ENCODE assay signal across 9 cellular contexts in the genomic region with DNA sequence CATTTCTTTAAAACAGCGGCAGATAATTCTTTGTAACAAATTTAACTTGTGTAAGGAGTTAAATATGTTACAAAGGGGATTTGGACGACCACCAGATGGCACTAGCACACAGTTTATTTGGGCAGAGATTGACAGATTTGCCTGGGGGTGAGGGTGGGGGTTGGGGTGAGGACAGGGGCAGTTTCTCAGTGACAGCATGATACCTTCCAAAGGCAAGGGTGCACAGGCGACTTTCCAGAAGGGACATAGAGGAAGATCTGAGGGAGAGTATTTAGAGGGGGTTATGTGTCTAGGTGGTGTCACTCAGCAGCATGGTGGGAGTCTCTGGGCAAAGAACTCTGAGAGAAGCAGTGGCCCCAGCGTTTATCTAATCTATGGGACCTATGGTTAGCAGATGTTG. TPM values are rescaled to one million over a fixed set of nuclear protein-coding genes. Genes with fewer than 3 reads are reported as not detected.
A peak's percentile ranks its signal among the peaks of the same experiment; 100 is the strongest.
DNase-seq lines count a peak whose midpoint lies in the region; ATAC-seq and TF ChIP-seq lines count a peak whose summit lies in the region.
"Had no signal": no experiment of that assay in that cellular context is flagged by ENCODE, and none has a peak within 500 bp of the region (broad histone marks: within the 10 kb centered on the region; RNA-seq: fewer than 3 reads in every experiment).

No MANE protein-coding gene starts in this region.

- no peaks in the 10 kb centered on the region for H3K9me3 ChIP-seq in neural cell (ENCODE audit: low read length)
- H3K9me3 ChIP-seq in upper lobe of left lung, result no peaks in the 10 kb centered on the region

- peak; percentile 69 for TF ChIP-seq RAD21 in neural cell (conservative IDR thresholded peaks at IDR 0.05)

- no peak for TF ChIP-seq POLR2A in upper lobe of left lung (IDR thresholded peaks at IDR 0.05)

- H3K4me1 Mint-ChIP-seq in activated CD4-positive, alpha-beta memory T cell treated with anti-CD3 and anti-CD28 coated beads for 36 hours (ENCODE audit: low read depth), result peaks cover 1% of the 10 kb centered on the region

- intact Hi-C loops in activated CD4-positive, alpha-beta memory T cell treated with anti-CD3 and anti-CD28 coated beads for 36 hours (cut with micrococcal nuclease), result loop anchor here (1.0 to 2.0 kb wide), 4 partner anchors 9 to 196 kb away; partner anchors contain the start of gene TMA16

- POLR2A ChIA-PET in activated CD4-positive, alpha-beta memory T cell treated with anti-CD3 and anti-CD28 coated beads for 36 hours (lab: Charles Lee), result no interaction called here

- CTCF ChIA-PET in activated CD4-positive, alpha-beta memory T cell treated with anti-CD3 and anti-CD28 coated beads for 36 hours (lab: Charles Lee), result interaction anchor here (2.5 to 4.0 kb wide), 3 partner anchors 58 to 66 kb away, joined by 16 to 34 read pairs (median 25); no protein-coding TSS in a partner anchor

- no peak overlapping the region for H3K9ac ChIP-seq in neural cell (ENCODE audit: low read length)

- H3K9me2 ChIP-seq in neural cell (ENCODE audit: insufficient read depth, low read length), result no peaks in the 10 kb centered on the region

- DNase-seq in COR-L47 (lab: John Stamatoyannopoulos, UW) (peak; percentile 45), NCI-H1694 (lab: John Stamatoyannopoulos, UW) (peak; percentile 23), epithelial cell of esophagus (ENCODE audit: low read depth) (peak; percentile 55), upper lobe of left lung (no peak), cortex of kidney (lab: John Stamatoyannopoulos, UW) (no peak)
- peak; percentile 60 for DNase-seq in activated CD4-positive, alpha-beta memory T cell treated with anti-CD3 and anti-CD28 coated beads for 36 hours

- no peak overlapping the region for H3K4me2 ChIP-seq in neural cell (ENCODE audit: low read length)

- H3K27me3 Mint-ChIP-seq in activated CD4-positive, alpha-beta memory T cell treated with anti-CD3 and anti-CD28 coated beads for 36 hours, result peaks cover 4% of the 10 kb centered on the region

- no peak overlapping the region for H2AFZ ChIP-seq in neural cell (ENCODE audit: low read depth, low read length)

- 17 to 23% methylated on average over 4 of the region's 4 CpGs for whole genome bisulfite sequencing in upper lobe of left lung, 2 donors

- H4K20me1 ChIP-seq in neural cell (ENCODE audit: insufficient read depth), result no peaks in the 10 kb centered on the region

- ATAC-seq in GM19463 (IDR thresholded peaks at IDR 0.05; ENCODE audit: unreplicated experiment) (peak; percentile 52), upper lobe of left lung (ENCODE audit: low FRiP score in 2 of 2) (peak in 1 of 2 donors; percentile 58)

- H3K4me1 ChIP-seq in upper lobe of left lung, result no peaks in the 10 kb centered on the region

- H3K36me3 ChIP-seq in neural cell (ENCODE audit: insufficient read depth, low read length) (no peaks in the 10 kb centered on the region), upper lobe of left lung (no peaks in the 10 kb centered on the region)

- no peaks in the 10 kb centered on the region for H3K9me3 Mint-ChIP-seq in activated CD4-positive, alpha-beta memory T cell treated with anti-CD3 and anti-CD28 coated beads for 36 hours

- no peak overlapping the region for H3K4me3 Mint-ChIP-seq in activated CD4-positive, alpha-beta memory T cell treated with anti-CD3 and anti-CD28 coated beads for 36 hours

- TF ChIP-seq CTCF in epithelial cell of esophagus (IDR thresholded peaks at IDR 0.05; ENCODE audit: insufficient read depth, low read depth, low read length, missing control alignments), result peak; percentile 31
- peak; percentile 70 for TF ChIP-seq CTCF in neural cell (IDR thresholded peaks at IDR 0.05; ENCODE audit: poor library complexity, severe bottlenecking)
- TF ChIP-seq CTCF in upper lobe of left lung (IDR thresholded peaks at IDR 0.05), result peak in 5 of 6 experiments; percentile 28 to 53 (median 36)

- H3K27ac ChIP-seq in neural cell (ENCODE audit: low read length) (no peak overlapping the region), upper lobe of left lung (no peak overlapping the region)

- TF ChIP-seq EP300 in neural cell (conservative IDR thresholded peaks at IDR 0.05; ENCODE audit: poor library complexity, severe bottlenecking) (no peak), upper lobe of left lung (IDR thresholded peaks at IDR 0.05) (no peak)

- no peak overlapping the region for H3K27ac Mint-ChIP-seq in activated CD4-positive, alpha-beta memory T cell treated with anti-CD3 and anti-CD28 coated beads for 36 hours

- H3K27me3 ChIP-seq in neural cell (ENCODE audit: insufficient read depth, low read depth, low read length), result no peaks in the 10 kb centered on the region
- no peaks in the 10 kb centered on the region for H3K27me3 ChIP-seq in upper lobe of left lung

- H3K4me3 ChIP-seq in epithelial cell of esophagus (ENCODE audit: low read length) (no peak overlapping the region), neural cell (ENCODE audit: low read length) (no peak overlapping the region), upper lobe of left lung (no peak overlapping the region)

- H3F3A ChIP-seq in neural cell (ENCODE audit: insufficient read depth, low read length, poor library complexity, severe bottlenecking), result no peaks in the 10 kb centered on the region

- no peaks in the 10 kb centered on the region for H3K79me2 ChIP-seq in neural cell (replicated peaks; ENCODE audit: insufficient read depth, low read length)

- H3K36me3 Mint-ChIP-seq in activated CD4-positive, alpha-beta memory T cell treated with anti-CD3 and anti-CD28 coated beads for 36 hours, result no peaks in the 10 kb centered on the region

TF ChIP-seq in neural cell, 6 proteins besides CTCF, POLR2A, EP300 and RAD21:
- TF ChIP-seq SMC3 (conservative IDR thresholded peaks at IDR 0.05; ENCODE audit: poor library complexity), result peak; percentile 77
- TF ChIP-seq, protein P1, sequence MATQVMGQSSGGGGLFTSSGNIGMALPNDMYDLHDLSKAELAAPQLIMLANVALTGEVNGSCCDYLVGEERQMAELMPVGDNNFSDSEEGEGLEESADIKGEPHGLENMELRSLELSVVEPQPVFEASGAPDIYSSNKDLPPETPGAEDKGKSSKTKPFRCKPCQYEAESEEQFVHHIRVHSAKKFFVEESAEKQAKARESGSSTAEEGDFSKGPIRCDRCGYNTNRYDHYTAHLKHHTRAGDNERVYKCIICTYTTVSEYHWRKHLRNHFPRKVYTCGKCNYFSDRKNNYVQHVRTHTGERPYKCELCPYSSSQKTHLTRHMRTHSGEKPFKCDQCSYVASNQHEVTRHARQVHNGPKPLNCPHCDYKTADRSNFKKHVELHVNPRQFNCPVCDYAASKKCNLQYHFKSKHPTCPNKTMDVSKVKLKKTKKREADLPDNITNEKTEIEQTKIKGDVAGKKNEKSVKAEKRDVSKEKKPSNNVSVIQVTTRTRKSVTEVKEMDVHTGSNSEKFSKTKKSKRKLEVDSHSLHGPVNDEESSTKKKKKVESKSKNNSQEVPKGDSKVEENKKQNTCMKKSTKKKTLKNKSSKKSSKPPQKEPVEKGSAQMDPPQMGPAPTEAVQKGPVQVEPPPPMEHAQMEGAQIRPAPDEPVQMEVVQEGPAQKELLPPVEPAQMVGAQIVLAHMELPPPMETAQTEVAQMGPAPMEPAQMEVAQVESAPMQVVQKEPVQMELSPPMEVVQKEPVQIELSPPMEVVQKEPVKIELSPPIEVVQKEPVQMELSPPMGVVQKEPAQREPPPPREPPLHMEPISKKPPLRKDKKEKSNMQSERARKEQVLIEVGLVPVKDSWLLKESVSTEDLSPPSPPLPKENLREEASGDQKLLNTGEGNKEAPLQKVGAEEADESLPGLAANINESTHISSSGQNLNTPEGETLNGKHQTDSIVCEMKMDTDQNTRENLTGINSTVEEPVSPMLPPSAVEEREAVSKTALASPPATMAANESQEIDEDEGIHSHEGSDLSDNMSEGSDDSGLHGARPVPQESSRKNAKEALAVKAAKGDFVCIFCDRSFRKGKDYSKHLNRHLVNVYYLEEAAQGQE (IDR thresholded peaks at IDR 0.05; ENCODE audit: borderline replicate concordance), result no peak

RNA-seq across cellular contexts. Expression of gene TMA16, which starts 9.6 kb away (rescaled TPM):
- total RNA-seq in activated CD4-positive, alpha-beta memory T cell treated with anti-CD3 and anti-CD28 coated beads for 36 hours, result 10 to 100 TPM; 46.0 to 52.0 TPM
- 6.6 and 10.7 TPM in 2 replicates for polyA plus RNA-seq in neural cell
- 5.7 and 9.3 TPM in 2 replicates for polyA minus RNA-seq in neural cell
- total RNA-seq in upper lobe of left lung, result 10 to 100 TPM; 11.3 to 25.2 (median 17.7) TPM

RNA-seq across cellular contexts. Expression of gene TKTL2, which starts 11.4 kb away (rescaled TPM):
- total RNA-seq in activated CD4-positive, alpha-beta memory T cell treated with anti-CD3 and anti-CD28 coated beads for 36 hours, result not detected
- 0.34 and 0.42 TPM in 2 replicates for polyA plus RNA-seq in neural cell
- 0.93 and 0.97 TPM in 2 replicates for polyA minus RNA-seq in neural cell
- total RNA-seq in upper lobe of left lung, result not detected
- total RNA-seq: T-helper 1 cell treated with Interleukin-12 subunit alpha and Interleukin-12 subunit beta and Interleukin-4 antibody, amounts not matched to agents 30 ng/mL and 1 ng/mL, for 36 hours had no signal

Comparison
In these comparisons a context has a peak if more than half of its experiments do, and no peak if none do; other contexts are left out.
1. DNase-seq: peak in COR-L47 (single experiment), NCI-H1694 (single experiment), activated CD4-positive, alpha-beta memory T cell treated with anti-CD3 and anti-CD28 coated beads for 36 hours (single experiment) and epithelial cell of esophagus (single experiment); none in upper lobe of left lung (0 of 2) and cortex of kidney (single experiment).
2. Peak in every context shown above with its lines, with median percentiles within 50 percentile points of each other: CTCF ChIP-seq.